Comparison of ENCODE assay signal across 1 cellular context in the genomic region with DNA sequence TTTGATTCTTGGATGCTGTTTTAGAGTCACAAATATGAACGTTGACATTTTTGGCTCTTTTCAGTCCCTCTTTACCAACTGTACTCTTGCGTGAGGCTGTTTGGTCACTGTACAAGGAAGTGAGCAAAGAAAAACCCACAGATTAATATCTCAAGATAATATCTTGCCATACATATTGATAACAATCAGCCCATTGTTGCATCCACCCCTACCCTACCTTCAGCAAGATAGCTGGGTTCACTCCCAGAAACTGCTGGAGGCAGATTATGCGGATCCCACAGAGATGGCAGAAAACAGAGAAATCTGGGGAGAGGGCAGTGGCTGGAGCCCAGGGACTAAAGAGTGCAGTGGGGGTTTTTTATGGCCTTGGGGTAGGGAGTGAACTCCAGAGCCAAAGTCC.
TF ChIP-seq lines count a peak whose summit lies in the region.

No MANE protein-coding gene starts in this region.

TF ChIP-seq in K562, 482 proteins besides CTCF, POLR2A, EP300 and RAD21:
- TF ChIP-seq SAFB2 (IDR thresholded peaks at IDR 0.05; ENCODE audit: borderline replicate concordance, low read depth, low read length, severe bottlenecking) = no peak
- TF ChIP-seq SOX6 (IDR thresholded peaks at IDR 0.05) = 0 out of 2 replicates have a peak, but pooled peaks have one; percentile 58
